Comparison of ENCODE assay signal across 38 cellular contexts in the genomic region with DNA sequence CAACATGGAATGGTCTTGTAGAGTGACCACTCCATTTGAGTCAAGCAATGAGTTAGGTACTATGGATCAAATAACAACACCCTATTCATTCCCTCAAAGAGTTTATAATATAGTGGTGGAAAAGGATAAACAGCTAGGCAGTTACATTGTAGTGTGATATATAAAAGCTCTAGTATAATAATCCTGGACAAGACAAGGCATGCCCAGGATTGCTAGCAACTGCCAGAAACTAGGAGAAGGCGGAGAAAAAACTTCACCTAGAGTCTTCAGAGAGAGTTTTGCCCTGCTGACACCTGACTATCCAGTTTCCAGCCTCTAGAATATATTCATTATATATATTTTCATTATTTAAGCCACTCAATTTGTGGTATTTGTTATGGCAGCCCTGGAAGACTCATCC.
"Had no signal": no experiment of that assay in that cellular context is flagged by ENCODE, and none has a peak within 500 bp of the region (broad histone marks: within the 10 kb centered on the region; RNA-seq: fewer than 3 reads in every experiment).

No MANE protein-coding gene starts in this region.

- H3K4me1 Mint-ChIP-seq: activated naive CD4-positive, alpha-beta T cell treated with anti-CD3 and anti-CD28 coated beads, Interleukin-2, amount 10 ng/mL, durations not matched to agents 7 days and 5 days; activated naive CD8-positive, alpha-beta T cell treated with anti-CD3 and anti-CD28 coated beads, Interleukin-2, amount 10 ng/mL, durations not matched to agents 7 days and 5 days; central memory CD8-positive, alpha-beta T cell; immature natural killer cell; natural killer cell; neural progenitor cell; stimulated activated memory B cell treated with anti-CD40 and anti-IgM and Interleukin-4, amounts not matched to agents 10 μg/mL and 1 μg/mL and 100 μg/mL, for 72 hours; stimulated activated naive CD8-positive, alpha-beta T cell treated with anti-CD3 and anti-CD28 coated beads, Interleukin-15, amount 100 ng/mL, for 72 hours had no signal

- ATAC-seq: activated CD4-positive, CD25-positive, alpha-beta regulatory T cell treated with anti-CD3 and anti-CD28 coated beads, Interleukin-2, amount 50 U/mL, for 24 hours; gastroesophageal sphincter; left lobe of liver; lower lobe of right lung; natural killer cell; psoas muscle; stimulated activated memory B cell treated with anti-CD40 and anti-IgM and Interleukin-4, amounts not matched to agents 10 μg/mL and 1 μg/mL and 100 μg/mL, for 72 hours; stimulated activated naive CD8-positive, alpha-beta T cell treated with anti-CD3 and anti-CD28 coated beads, Interleukin-15, amount 100 ng/mL, for 72 hours had no signal

- H3K27me3 Mint-ChIP-seq: activated naive CD4-positive, alpha-beta T cell treated with anti-CD3 and anti-CD28 coated beads, Interleukin-2, amount 10 ng/mL, durations not matched to agents 7 days and 5 days; activated naive CD8-positive, alpha-beta T cell treated with anti-CD3 and anti-CD28 coated beads, Interleukin-2, amount 10 ng/mL, durations not matched to agents 7 days and 5 days; activated T-cell treated with anti-CD3 and anti-CD28 coated beads, Interleukin-2, amount 50 U/mL, for 24 hours; dendritic cell treated with granulocyte-macrophage colony-stimulating factor and Interleukin-4, amounts not matched to agents 40 ng/mL and 50 ng/mL, for 4 days; stimulated activated memory B cell treated with anti-CD40 and anti-IgM and Interleukin-4, amounts not matched to agents 10 μg/mL and 1 μg/mL and 100 μg/mL, for 72 hours; stimulated activated naive CD8-positive, alpha-beta T cell treated with anti-CD3 and anti-CD28 coated beads, Interleukin-15, amount 100 ng/mL, for 72 hours; type B pancreatic cell had no signal

- H3K27ac Mint-ChIP-seq: activated naive CD4-positive, alpha-beta T cell treated with anti-CD3 and anti-CD28 coated beads, Interleukin-2, amount 10 ng/mL, durations not matched to agents 7 days and 5 days; activated naive CD8-positive, alpha-beta T cell treated with anti-CD3 and anti-CD28 coated beads, Interleukin-2, amount 10 ng/mL, durations not matched to agents 7 days and 5 days; activated T-cell treated with anti-CD3 and anti-CD28 coated beads, Interleukin-2, amount 50 U/mL, for 24 hours; dendritic cell treated with granulocyte-macrophage colony-stimulating factor and Interleukin-4, amounts not matched to agents 40 ng/mL and 50 ng/mL, for 4 days; endodermal cell; immature natural killer cell; natural killer cell; neural progenitor cell; stimulated activated memory B cell treated with anti-CD40 and anti-IgM and Interleukin-4, amounts not matched to agents 10 μg/mL and 1 μg/mL and 100 μg/mL, for 72 hours; T-helper 1 cell treated with Interleukin-12 subunit alpha and Interleukin-12 subunit beta and Interleukin-4 antibody, amounts not matched to agents 30 μg/mL and 1 μg/mL, for 36 hours had no signal

- H3K9me3 Mint-ChIP-seq: activated T-cell treated with anti-CD3 and anti-CD28 coated beads, Interleukin-2, amount 50 U/mL, for 24 hours; central memory CD8-positive, alpha-beta T cell; endodermal cell; neural progenitor cell; stimulated activated memory B cell treated with anti-CD40 and anti-IgM and Interleukin-4, amounts not matched to agents 10 μg/mL and 1 μg/mL and 100 μg/mL, for 72 hours had no signal

- DNase-seq: activated CD4-positive, alpha-beta T cell treated with anti-CD3 and anti-CD28 coated beads for 48 hours; activated CD4-positive, alpha-beta T cell treated with anti-CD3 and anti-CD28 coated beads, Interleukin-2, amount 50 U/mL, for 48 hours; activated CD8-positive, alpha-beta memory T cell treated with anti-CD3 and anti-CD28 coated beads for 24 hours; activated gamma-delta T cell; activated naive CD4-positive, alpha-beta T cell treated with anti-CD3 and anti-CD28 coated beads, Interleukin-2, amount 10 ng/mL, durations not matched to agents 7 days and 5 days; activated naive CD8-positive, alpha-beta T cell treated with anti-CD3 and anti-CD28 coated beads, Interleukin-2, amount 10 ng/mL, durations not matched to agents 7 days and 5 days; activated T-cell treated with anti-CD3 and anti-CD28 coated beads, Interleukin-2, amount 50 U/mL, for 24 hours; amniotic stem cell; endodermal cell; head of caudate nucleus; hippocampal formation; immature natural killer cell; kidney glomerular epithelial cell; lower lobe of right lung; mesendoderm; natural killer cell; occipital lobe; psoas muscle; sigmoid colon; small intestine; stimulated activated CD4-positive, alpha-beta T cell treated with anti-CD3 and anti-CD28 coated beads, Interleukin-1b, Interleukin-23, amount 100 ng/mL, for 48 hours; stimulated activated CD4-positive, alpha-beta T cell treated with anti-CD3 and anti-CD28 coated beads, Interleukin-4, amount 100 ng/mL, for 4 hours; stimulated activated CD8-positive, alpha-beta memory T cell treated with anti-CD3 and anti-CD28 coated beads, Interleukin-4, amount 100 ng/mL, for 48 hours; stimulated activated naive CD8-positive, alpha-beta T cell treated with anti-CD3 and anti-CD28 coated beads, Interleukin-15, amount 100 ng/mL, for 72 hours; substantia nigra; T-helper 9 cell; uterus had no signal

- H3K27ac ChIP-seq: gastroesophageal sphincter, lower lobe of right lung, neural progenitor cell, parathyroid adenoma, psoas muscle, sigmoid colon, uterus, VCaP had no signal

- H3K36me3 Mint-ChIP-seq: activated naive CD4-positive, alpha-beta T cell treated with anti-CD3 and anti-CD28 coated beads, Interleukin-2, amount 10 ng/mL, durations not matched to agents 7 days and 5 days; natural killer cell; neural progenitor cell; stimulated activated memory B cell treated with anti-CD40 and anti-IgM and Interleukin-4, amounts not matched to agents 10 μg/mL and 1 μg/mL and 100 μg/mL, for 72 hours; type B pancreatic cell had no signal

- H3K4me3 Mint-ChIP-seq: activated naive CD4-positive, alpha-beta T cell treated with anti-CD3 and anti-CD28 coated beads, Interleukin-2, amount 10 ng/mL, durations not matched to agents 7 days and 5 days; activated naive CD8-positive, alpha-beta T cell treated with anti-CD3 and anti-CD28 coated beads, Interleukin-2, amount 10 ng/mL, durations not matched to agents 7 days and 5 days; activated T-cell treated with anti-CD3 and anti-CD28 coated beads, Interleukin-2, amount 50 U/mL, for 24 hours; central memory CD8-positive, alpha-beta T cell; dendritic cell treated with granulocyte-macrophage colony-stimulating factor and Interleukin-4, amounts not matched to agents 40 ng/mL and 50 ng/mL, for 4 days; endodermal cell; immature natural killer cell; natural killer cell; neural progenitor cell; stimulated activated memory B cell treated with anti-CD40 and anti-IgM and Interleukin-4, amounts not matched to agents 10 μg/mL and 1 μg/mL and 100 μg/mL, for 72 hours; stimulated activated naive CD8-positive, alpha-beta T cell treated with anti-CD3 and anti-CD28 coated beads, Interleukin-15, amount 100 ng/mL, for 72 hours; T-helper 1 cell treated with Interleukin-12 subunit alpha and Interleukin-12 subunit beta and Interleukin-4 antibody, amounts not matched to agents 30 μg/mL and 1 μg/mL, for 36 hours; type B pancreatic cell had no signal
